8 cellular contexts compared by ENCODE assay signal in the genomic region with DNA sequence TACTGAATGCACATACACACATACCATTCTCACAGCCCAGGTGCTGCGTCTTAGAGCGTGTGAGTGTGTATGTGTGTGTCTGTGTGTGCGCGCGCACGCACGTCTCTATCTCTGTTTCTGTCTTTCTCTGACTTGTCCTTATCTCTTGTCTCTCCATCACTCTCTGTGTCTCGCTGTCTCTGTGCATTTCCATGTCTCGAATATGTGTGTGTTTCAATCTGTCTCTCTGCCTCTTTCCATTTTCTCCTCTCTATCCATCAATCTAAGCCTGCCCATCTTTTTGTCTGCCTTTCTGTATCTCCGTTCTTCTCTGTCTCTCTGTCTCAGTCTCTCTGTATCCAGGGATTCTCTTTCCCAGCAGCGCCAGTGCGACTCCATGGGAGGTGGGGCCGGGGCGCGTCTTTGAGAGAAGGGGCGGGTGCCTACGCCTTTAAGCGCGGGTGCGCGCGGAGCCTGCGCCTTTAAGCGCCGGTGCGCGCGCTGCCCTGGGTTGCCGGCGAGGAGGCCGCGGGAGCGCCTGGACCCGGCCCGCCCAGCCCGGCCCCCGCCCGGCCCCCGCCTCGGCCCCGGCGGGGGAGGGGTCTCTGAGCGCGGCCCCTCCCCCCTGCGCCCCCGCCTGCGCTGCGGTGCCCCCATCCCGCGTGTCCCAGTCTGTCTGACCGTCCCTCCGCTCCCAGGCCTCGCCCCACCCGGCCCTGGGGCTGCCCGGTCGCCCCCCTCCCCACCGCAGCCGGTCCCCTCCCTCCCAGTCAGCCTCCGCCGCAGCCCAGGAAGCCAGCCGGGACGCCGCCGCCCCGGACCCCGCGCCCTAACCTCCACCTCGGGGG. TPM values are rescaled to one million over a fixed set of nuclear protein-coding genes. Genes with fewer than 3 reads are reported as not detected.
DNase-seq lines count a peak whose midpoint lies in the region; ATAC-seq and TF ChIP-seq lines count a peak whose summit lies in the region.

A gene with protein sequence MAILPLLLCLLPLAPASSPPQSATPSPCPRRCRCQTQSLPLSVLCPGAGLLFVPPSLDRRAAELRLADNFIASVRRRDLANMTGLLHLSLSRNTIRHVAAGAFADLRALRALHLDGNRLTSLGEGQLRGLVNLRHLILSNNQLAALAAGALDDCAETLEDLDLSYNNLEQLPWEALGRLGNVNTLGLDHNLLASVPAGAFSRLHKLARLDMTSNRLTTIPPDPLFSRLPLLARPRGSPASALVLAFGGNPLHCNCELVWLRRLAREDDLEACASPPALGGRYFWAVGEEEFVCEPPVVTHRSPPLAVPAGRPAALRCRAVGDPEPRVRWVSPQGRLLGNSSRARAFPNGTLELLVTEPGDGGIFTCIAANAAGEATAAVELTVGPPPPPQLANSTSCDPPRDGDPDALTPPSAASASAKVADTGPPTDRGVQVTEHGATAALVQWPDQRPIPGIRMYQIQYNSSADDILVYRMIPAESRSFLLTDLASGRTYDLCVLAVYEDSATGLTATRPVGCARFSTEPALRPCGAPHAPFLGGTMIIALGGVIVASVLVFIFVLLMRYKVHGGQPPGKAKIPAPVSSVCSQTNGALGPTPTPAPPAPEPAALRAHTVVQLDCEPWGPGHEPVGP (plus strand): TSS at position 464 of the 827 bp plus-strand sequence. CDS start 3,052 bp downstream, outside the sequence.

- no peak within 1 kb of the TSS for H3K27ac Mint-ChIP-seq in endothelial cell (ENCODE audit: unreplicated experiment)

- no peaks in the 10 kb centered on the region for H3K9me3 Mint-ChIP-seq in endothelial cell (ENCODE audit: unreplicated experiment)

- peaks cover 30% of the 10 kb centered on the region for H3K4me1 Mint-ChIP-seq in endothelial cell (ENCODE audit: unreplicated experiment)

- ATAC-seq in GM18519 (IDR thresholded peaks at IDR 0.05; ENCODE audit: low FRiP score, unreplicated experiment): no peak

- peak within 1 kb of the TSS; percentile 92 for H3K4me3 Mint-ChIP-seq in endothelial cell (ENCODE audit: unreplicated experiment)

- DNase-seq in A172 (ENCODE audit: low spot score): peak; percentile 38
- DNase-seq in H7: peak; percentile 95
- peak; percentile 98 for DNase-seq in NCI-H748 (lab: John Stamatoyannopoulos, UW; ENCODE audit: unreplicated experiment)
- peak; percentile 84 for DNase-seq in activated CD8-positive, alpha-beta memory T cell treated with anti-CD3 and anti-CD28 coated beads, Interleukin-2, amount 50 U/mL, for 48 hours
- DNase-seq in endothelial cell (ENCODE audit: low spot score): peak; percentile 74
- DNase-seq in stimulated activated CD8-positive, alpha-beta memory T cell treated with anti-CD3 and anti-CD28 coated beads, Interleukin-15, amount 100 ng/mL, for 24 hours (ENCODE audit: low read depth): peak; percentile 33

- H3K9me3 ChIP-seq in mesodermal cell (ENCODE audit: control insufficient read depth, low read length): no peaks in the 10 kb centered on the region

- H3K36me3 Mint-ChIP-seq in endothelial cell (ENCODE audit: low read depth, unreplicated experiment): peaks cover 19% of the 10 kb centered on the region

- no peak for TF ChIP-seq CTCF in endothelial cell (IDR thresholded peaks at IDR 0.05; ENCODE audit: unreplicated experiment)

- no peak within 1 kb of the TSS for H3K27ac ChIP-seq in mesodermal cell (ENCODE audit: low read depth, low read length, severe bottlenecking)

- WGBS in mesodermal cell (ENCODE audit: insufficient coverage in 2 of 2), 2 experiments: 10 to 24% methylated on average over 18 to 37 of the region's 68 CpGs

- H3K27me3 Mint-ChIP-seq in endothelial cell (ENCODE audit: unreplicated experiment): peaks cover 17% of the 10 kb centered on the region

- H3K27me3 ChIP-seq in H7 (ENCODE audit: control insufficient read depth, insufficient read depth, low read length): no peaks in the 10 kb centered on the region

- H3K4me1 ChIP-seq in mesodermal cell (ENCODE audit: control insufficient read depth, insufficient read depth, low read length, poor library complexity, severe bottlenecking): no peaks in the 10 kb centered on the region

- H3K4me3 ChIP-seq in H7 (ENCODE audit: insufficient read depth, low read depth, low read length): peak within 1 kb of the TSS; percentile 51
- peak within 1 kb of the TSS; percentile 72 for H3K4me3 ChIP-seq in mesodermal cell (ENCODE audit: extremely low read depth, insufficient read depth, low read length, poor library complexity, severe bottlenecking)

- H3K36me3 ChIP-seq in H7 (replicated peaks; ENCODE audit: control insufficient read depth, insufficient read depth, low read length) (no peaks in the 10 kb centered on the region), mesodermal cell (ENCODE audit: control insufficient read depth, insufficient read depth, low read length) (peaks cover 11% of the 10 kb centered on the region)

RNA-seq across cellular contexts. Expression of the gene that starts here (rescaled TPM):
- total RNA-seq in A172 (2014; rRNA removed; shearing (Covaris generic)): 4.6 and 8.2 TPM in 2 replicates
- 9.9 and 13.4 TPM in 2 replicates for total RNA-seq in H7 (2014; rRNA removed; shearing (Covaris generic))
- total RNA-seq in endothelial cell (ENCODE audit: unreplicated experiment): 53.4 TPM
- 23.4 TPM for polyA plus RNA-seq in mesodermal cell (2013, experiment 1 of 2)
- 18.7 TPM for polyA plus RNA-seq in mesodermal cell (2013, experiment 2 of 2)

Comparison
In these comparisons a context has a peak if more than half of its experiments do, and no peak if none do; other contexts are left out.
1. DNase-seq: peak in every context shown above with its lines; median percentile 98 in NCI-H748; 95 in H7; 84 in activated CD8-positive, alpha-beta memory T cell treated with anti-CD3 and anti-CD28 coated beads, Interleukin-2, amount 50 U/mL, for 48 hours; 74 in endothelial cell; 38 in A172; 33 in stimulated activated CD8-positive, alpha-beta memory T cell treated with anti-CD3 and anti-CD28 coated beads, Interleukin-15, amount 100 ng/mL, for 24 hours.